ENCODE assay signal across 11 cellular contexts in the genomic region with DNA sequence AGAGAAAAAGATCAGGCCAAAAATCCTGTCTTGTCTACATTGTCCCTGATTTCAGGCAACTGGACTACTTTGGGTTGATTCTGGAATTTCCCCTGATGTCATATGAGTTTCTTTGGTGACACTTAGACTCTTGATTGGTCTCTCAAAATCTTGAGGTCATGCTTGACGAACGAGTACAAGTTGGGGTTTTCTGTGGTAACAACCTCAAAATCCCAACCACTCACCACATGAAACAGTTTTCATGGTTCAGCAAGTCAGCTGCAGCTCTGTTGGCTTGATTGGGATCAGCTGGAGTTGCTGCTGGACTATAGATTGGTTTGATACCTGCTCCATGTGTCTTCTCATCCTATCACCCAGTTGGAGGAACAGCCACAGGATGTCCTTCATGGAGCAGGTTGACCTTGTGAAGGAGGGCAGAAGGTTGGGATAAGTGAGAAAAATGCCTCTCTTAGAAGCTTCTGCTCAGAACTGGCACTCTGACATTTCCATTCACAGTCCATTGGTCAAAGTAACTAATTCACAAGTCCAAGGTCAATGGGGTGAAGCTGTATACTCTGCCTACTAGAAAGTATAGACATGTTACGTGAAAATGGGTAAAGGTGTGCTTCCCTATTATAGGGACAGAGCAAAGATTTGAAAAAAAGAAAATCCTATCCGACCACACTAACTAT.
DNase-seq lines count a peak whose midpoint lies in the region; ATAC-seq and TF ChIP-seq lines count a peak whose summit lies in the region.
"Had no signal": no experiment of that assay in that cellular context is flagged by ENCODE, and none has a peak within 500 bp of the region (broad histone marks: within the 10 kb centered on the region; RNA-seq: fewer than 3 reads in every experiment).

No MANE protein-coding gene starts in this region.

- no peaks in the 10 kb centered on the region for H3K9me3 Mint-ChIP-seq in chondrocyte (ENCODE audit: low read depth)

- ATAC-seq in GM18502 (IDR thresholded peaks at IDR 0.05; ENCODE audit: poor library complexity, unreplicated experiment) (peak; percentile 89), GM19468 (IDR thresholded peaks at IDR 0.05; ENCODE audit: extremely low read depth, unreplicated experiment) (peak; percentile 74), HG02938 (IDR thresholded peaks at IDR 0.05; ENCODE audit: unreplicated experiment) (peak; percentile 87), HG03565 (IDR thresholded peaks at IDR 0.05; ENCODE audit: unreplicated experiment) (peak; percentile 88)

- peaks cover 2% of the 10 kb centered on the region for H3K27me3 Mint-ChIP-seq in chondrocyte (ENCODE audit: low read depth)

- no peaks in the 10 kb centered on the region for H3K4me1 Mint-ChIP-seq in chondrocyte (ENCODE audit: low read depth)

- DNase-seq in chondrocyte (ENCODE audit: low spot score) (no peak), HK-2 (ENCODE audit: unreplicated experiment) (no peak), RKO (ENCODE audit: low spot score) (no peak)
- DNase-seq in activated CD4-positive, alpha-beta T cell treated with anti-CD3 and anti-CD28 coated beads, Interleukin-2, amount 50 U/mL, for 4 hours, result no peak
- DNase-seq: amygdala, NCI-H1092 treated with DMSO at 0.1 percent for 48 hours, transverse colon had no signal

- TF ChIP-seq CTCF in chondrocyte (IDR thresholded peaks at IDR 0.05), result no peak

- no peak overlapping the region for H3K27ac Mint-ChIP-seq in chondrocyte (ENCODE audit: unreplicated experiment)

- H3K4me3 Mint-ChIP-seq in chondrocyte (ENCODE audit: unreplicated experiment), result no peak overlapping the region

- no peaks in the 10 kb centered on the region for H3K36me3 Mint-ChIP-seq in chondrocyte (ENCODE audit: low read depth)
